Comparison of ENCODE assay signal across 13 cellular contexts in the genomic region with DNA sequence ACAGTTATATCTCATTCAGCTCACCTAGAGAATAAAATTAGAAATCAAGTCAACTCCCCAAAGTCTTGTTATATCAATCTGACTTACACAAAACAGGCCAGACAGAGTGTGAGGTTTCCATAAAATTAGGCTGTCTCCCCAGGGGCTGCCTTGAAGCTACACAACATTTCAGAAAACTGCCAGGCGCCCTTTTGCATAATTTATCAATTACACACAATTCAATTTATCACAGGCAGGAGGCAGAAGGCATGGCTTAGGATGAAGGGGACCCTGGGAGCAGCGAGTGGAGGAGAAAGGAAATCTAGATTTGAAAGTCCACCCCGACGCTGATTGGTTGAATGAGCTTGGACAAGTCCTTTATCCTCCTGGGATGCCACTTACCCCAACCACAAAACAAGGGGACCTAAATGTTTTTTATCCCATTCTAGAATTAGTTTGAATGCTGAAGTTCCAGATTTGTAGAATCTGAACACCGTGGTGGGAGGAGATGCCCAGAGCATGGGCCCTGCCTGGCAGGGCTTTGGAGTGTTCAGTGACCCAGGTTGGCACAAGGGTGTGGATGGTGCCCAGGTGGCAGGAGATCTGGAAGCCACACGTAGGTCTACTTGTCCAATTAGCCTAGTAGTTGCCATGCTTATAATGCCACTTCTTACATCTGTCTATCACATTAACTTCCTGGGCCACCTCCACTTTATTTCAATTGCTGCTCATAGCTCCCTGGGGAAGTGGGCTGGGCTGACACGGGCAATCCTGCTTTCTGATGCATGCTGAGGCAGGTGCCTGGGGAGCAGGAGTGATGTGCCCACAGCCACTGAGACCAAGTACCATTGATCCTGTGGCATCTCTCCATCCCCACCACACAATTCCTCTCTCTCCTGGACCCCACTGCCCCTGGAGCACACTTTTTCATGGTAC.
"Had no signal": no experiment of that assay in that cellular context is flagged by ENCODE, and none has a peak within 500 bp of the region (broad histone marks: within the 10 kb centered on the region; RNA-seq: fewer than 3 reads in every experiment).

No MANE protein-coding gene starts in this region.

- H3K9me3 ChIP-seq: ascending aorta, uterus had no signal

- H3K27me3 ChIP-seq: ascending aorta, uterus had no signal

- H3K36me3 Mint-ChIP-seq: activated naive CD8-positive, alpha-beta T cell treated with anti-CD3 and anti-CD28 coated beads, Interleukin-2, amount 10 ng/mL, durations not matched to agents 7 days and 5 days; mesothelial cell of epicardium had no signal

- H3K4me3 Mint-ChIP-seq: activated CD4-positive, alpha-beta memory T cell treated with anti-CD3 and anti-CD28 coated beads, Interleukin-2, amount 10 ng/mL, durations not matched to agents 7 days and 5 days; activated naive CD8-positive, alpha-beta T cell treated with anti-CD3 and anti-CD28 coated beads, Interleukin-2, amount 10 ng/mL, durations not matched to agents 7 days and 5 days; mesothelial cell of epicardium had no signal

- H3K9me3 Mint-ChIP-seq: activated CD4-positive, alpha-beta memory T cell treated with anti-CD3 and anti-CD28 coated beads, Interleukin-2, amount 10 ng/mL, durations not matched to agents 7 days and 5 days; mesothelial cell of epicardium had no signal

- DNase-seq: activated CD4-positive, alpha-beta memory T cell treated with anti-CD3 and anti-CD28 coated beads, Interleukin-2, amount 10 ng/mL, durations not matched to agents 7 days and 5 days; activated CD4-positive, CD25-positive, alpha-beta regulatory T cell treated with anti-CD3 and anti-CD28 coated beads, Interleukin-2, amount 50 U/mL, for 72 hours; activated naive CD8-positive, alpha-beta T cell treated with anti-CD3 and anti-CD28 coated beads, Interleukin-2, amount 10 ng/mL, durations not matched to agents 7 days and 5 days; dorsolateral prefrontal cortex; hypothalamus; right cardiac atrium; small intestine; uterus had no signal

- ATAC-seq: esophagus mucosa, right cardiac atrium had no signal

- H3K27ac Mint-ChIP-seq: activated CD4-positive, alpha-beta memory T cell treated with anti-CD3 and anti-CD28 coated beads, Interleukin-2, amount 10 ng/mL, durations not matched to agents 7 days and 5 days; activated naive CD8-positive, alpha-beta T cell treated with anti-CD3 and anti-CD28 coated beads, Interleukin-2, amount 10 ng/mL, durations not matched to agents 7 days and 5 days; mesothelial cell of epicardium had no signal

- H3K36me3 ChIP-seq: ascending aorta, uterus had no signal

- FAIRE-seq: bronchial epithelial cell, endometrium, small intestine had no signal

- H3K4me3 ChIP-seq: ascending aorta, dorsolateral prefrontal cortex, uterus had no signal

- H3K4me1 Mint-ChIP-seq: activated CD4-positive, alpha-beta memory T cell treated with anti-CD3 and anti-CD28 coated beads, Interleukin-2, amount 10 ng/mL, durations not matched to agents 7 days and 5 days; activated naive CD8-positive, alpha-beta T cell treated with anti-CD3 and anti-CD28 coated beads, Interleukin-2, amount 10 ng/mL, durations not matched to agents 7 days and 5 days had no signal

- H3K27ac ChIP-seq: ascending aorta, dorsolateral prefrontal cortex, uterus had no signal

- H3K4me1 ChIP-seq: ascending aorta, uterus had no signal
